Comparison of ENCODE assay signal across 1 cellular context in the genomic region with DNA sequence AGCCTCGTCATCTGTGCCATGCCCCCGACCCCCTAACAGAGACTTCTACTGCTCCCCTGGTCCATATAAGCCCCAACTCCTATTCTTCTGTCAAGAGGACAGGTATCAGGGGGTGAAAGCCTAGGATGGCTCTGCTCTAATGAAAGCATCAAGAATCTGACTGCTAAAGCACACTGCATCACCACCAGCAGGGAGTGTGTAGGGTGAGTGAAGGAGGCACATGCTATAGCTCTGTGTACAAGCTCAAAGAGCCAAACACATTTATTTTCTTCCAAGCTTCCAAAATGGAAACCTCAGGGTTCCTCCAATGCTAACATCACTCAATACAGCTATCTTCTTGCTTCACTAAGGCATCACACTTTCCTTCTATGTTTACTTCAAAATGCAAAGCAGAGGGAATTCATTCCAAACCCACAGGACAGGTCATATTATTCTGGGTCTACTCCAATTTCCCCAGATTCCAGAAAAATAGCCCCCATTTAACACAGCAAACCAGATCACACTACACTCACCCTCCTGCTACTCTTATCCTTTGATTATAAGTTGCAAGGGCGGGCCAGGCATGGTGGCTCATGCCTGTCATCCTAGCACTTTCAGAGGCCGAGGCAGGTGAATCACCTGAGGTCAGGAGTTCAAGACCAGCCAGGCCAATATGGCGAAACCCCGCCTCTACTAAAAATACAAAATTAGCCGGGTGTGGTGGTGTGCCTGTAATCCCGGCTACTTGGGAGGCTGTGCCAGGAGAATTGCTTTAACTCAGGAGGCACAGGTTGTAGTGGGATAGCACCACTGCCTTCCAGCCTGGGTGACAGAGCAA.
TF ChIP-seq lines count a peak whose summit lies in the region.

No MANE protein-coding gene starts in this region.

TF ChIP-seq in GM23338, 12 proteins besides CTCF, POLR2A, EP300 and RAD21:
- no peak for TF ChIP-seq ZNF462 (CRISPR knock-in tag; IDR thresholded peaks at IDR 0.05)
- no peak for TF ChIP-seq NANOG (IDR thresholded peaks at IDR 0.05; ENCODE audit: borderline replicate concordance)
- TF ChIP-seq ETS1 (IDR thresholded peaks at IDR 0.05): no peak
- TF ChIP-seq STAT1 (IDR thresholded peaks at IDR 0.05; ENCODE audit: unreplicated experiment): no peak
- no peak for TF ChIP-seq EZH2 (IDR thresholded peaks at IDR 0.05; ENCODE audit: low read depth, unreplicated experiment)
- TF ChIP-seq POLR2AphosphoS5 (IDR thresholded peaks at IDR 0.05; ENCODE audit: low read depth): no peak
- no peak for TF ChIP-seq CREB1 (CRISPR knock-in tag; IDR thresholded peaks at IDR 0.05; ENCODE audit: low read depth)
- no peak for TF ChIP-seq JUNB (IDR thresholded peaks at IDR 0.05; ENCODE audit: unreplicated experiment)
- TF ChIP-seq ZNF331 (CRISPR knock-in tag; IDR thresholded peaks at IDR 0.05; ENCODE audit: low read depth): no peak
